ENCODE assay signal across 9 cellular contexts in the genomic region with DNA sequence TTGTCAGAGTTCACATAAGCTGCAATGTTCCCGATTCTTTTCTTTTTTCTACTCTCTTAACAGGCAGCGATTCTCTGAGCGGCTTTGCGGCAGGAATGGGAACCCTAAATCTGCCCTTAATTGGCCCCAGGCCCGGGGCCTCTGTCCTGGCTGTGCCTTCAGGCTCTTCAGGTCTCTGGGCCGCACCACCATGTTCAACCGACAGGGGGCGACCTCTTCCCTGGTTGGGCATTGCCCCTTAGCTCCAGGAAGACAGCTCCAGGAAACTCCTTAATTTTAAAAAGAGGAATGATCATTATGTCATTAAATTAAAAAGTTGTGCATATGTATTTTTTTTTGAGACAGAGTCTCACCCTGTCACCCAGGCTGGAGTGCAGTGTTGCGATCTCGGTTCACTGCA. TPM values are rescaled to one million over a fixed set of nuclear protein-coding genes. Genes with fewer than 3 reads are reported as not detected.
A peak's percentile ranks its signal among the peaks of the same experiment; 100 is the strongest.
DNase-seq lines count a peak whose midpoint lies in the region; ATAC-seq and TF ChIP-seq lines count a peak whose summit lies in the region.
"Had no signal": no experiment of that assay in that cellular context is flagged by ENCODE, and none has a peak within 500 bp of the region (broad histone marks: within the 10 kb centered on the region; RNA-seq: fewer than 3 reads in every experiment).

No MANE protein-coding gene starts in this region.

- TF ChIP-seq POLR2A in sigmoid colon (IDR thresholded peaks at IDR 0.05) = no peak

- H3K4me3 ChIP-seq in foreskin fibroblast (ENCODE audit: low read depth in 1 of 2, low read length in 2 of 2) = no peak overlapping the region
- no peak overlapping the region for H3K4me3 ChIP-seq in sigmoid colon

- peak; percentile 58 for DNase-seq in activated CD4-positive, alpha-beta T cell treated with anti-CD3 and anti-CD28 coated beads for 48 hours
- DNase-seq in foreskin fibroblast (no peak), sigmoid colon (no peak), COLO829 (ENCODE audit: low spot score) (no peak), NCI-H187 (lab: John Stamatoyannopoulos, UW) (no peak)
- DNase-seq: NCI-H146 had no signal

- peaks cover 0 to 5% (median 0%) of the 10 kb centered on the region in 4 donors for H3K9me3 ChIP-seq in sigmoid colon

- 74 to 79% methylated on average over 10 of the region's 10 CpGs for WGBS in sigmoid colon, 2 donors

- no peak overlapping the region for H3K27ac ChIP-seq in 22Rv1
- no peak overlapping the region for H3K27ac ChIP-seq in sigmoid colon

- no peak for TF ChIP-seq EP300 in sigmoid colon (IDR thresholded peaks at IDR 0.05)

- intact Hi-C loops in sigmoid colon (cut with DNase I) = no loop called here

- peak; percentile 65 for TF ChIP-seq CTCF in 22Rv1 (IDR thresholded peaks at IDR 0.05)
- peak; percentile 29; the same call in 1 of the 2 replicates for TF ChIP-seq CTCF in GM12874 (IDR thresholded peaks at IDR 0.05; ENCODE audit: insufficient read depth, low read depth, low read length)
- peak; percentile 6 for TF ChIP-seq CTCF in foreskin fibroblast (IDR thresholded peaks at IDR 0.05; ENCODE audit: low read depth, low read length)
- no peak for TF ChIP-seq CTCF in sigmoid colon (IDR thresholded peaks at IDR 0.05)

- no peak for ATAC-seq in GM21390 (IDR thresholded peaks at IDR 0.05; ENCODE audit: unreplicated experiment)

- no peaks in the 10 kb centered on the region for H3K36me3 ChIP-seq in sigmoid colon

- no peaks in the 10 kb centered on the region for H3K4me1 ChIP-seq in sigmoid colon

- H3K27me3 ChIP-seq in sigmoid colon = no peaks in the 10 kb centered on the region

RNA-seq across cellular contexts. Expression of a gene that starts 20.3 kb away (rescaled TPM):
- total RNA-seq in sigmoid colon = 1 to 10 TPM in 1 of 4 donors, not detected in 3; 1.1 TPM
- polyA plus RNA-seq in sigmoid colon = not detected

Comparison
In these comparisons a context has a peak if more than half of its experiments do, and no peak if none do; other contexts are left out.
1. CTCF ChIP-seq: peak in 22Rv1 (single experiment), GM12874 (single experiment) and foreskin fibroblast (single experiment); none in sigmoid colon (0 of 4).